Comparison of ENCODE assay signal across 13 cellular contexts in genomic region chr19:8460516-8461298, GRCh38. TPM values are rescaled to one million over a fixed set of nuclear protein-coding genes. Genes with fewer than 3 reads are reported as not detected.
DNase-seq lines count a peak whose midpoint lies in the region; ATAC-seq and TF ChIP-seq lines count a peak whose summit lies in the region.
"Had no signal": no experiment of that assay in that cellular context is flagged by ENCODE, and none has a peak within 500 bp of the region (broad histone marks: within the 10 kb centered on the region; RNA-seq: fewer than 3 reads in every experiment).

No MANE protein-coding gene starts in this region.

- no peaks in the 10 kb centered on the region for H3K27me3 ChIP-seq in lower lobe of right lung (ENCODE audit: low read depth)
- no peaks in the 10 kb centered on the region for H3K27me3 ChIP-seq in thoracic aorta (replicated peaks; ENCODE audit: insufficient read depth)

- H3K4me1 Mint-ChIP-seq in activated T-cell treated with anti-CD3 and anti-CD28 coated beads, Interleukin-2, amount 50 U/mL, for 72 hours (ENCODE audit: low read depth) = peaks cover 46% of the 10 kb centered on the region
- peaks cover 69% of the 10 kb centered on the region for H3K4me1 Mint-ChIP-seq in activated CD4-positive, alpha-beta memory T cell treated with anti-CD3 and anti-CD28 coated beads for 36 hours (ENCODE audit: low read depth)

- no peak for TF ChIP-seq CTCF in lower lobe of right lung (IDR thresholded peaks at IDR 0.05)
- no peak for TF ChIP-seq CTCF in thoracic aorta (IDR thresholded peaks at IDR 0.05)

- no peak for ATAC-seq in activated T-cell treated with anti-CD3 and anti-CD28 coated beads, Interleukin-2, amount 50 U/mL, for 72 hours (replicated peaks in 1 of 2)
- ATAC-seq in lower lobe of right lung = no peak
- no peak for ATAC-seq in thoracic aorta (ENCODE audit: insufficient number of reproducible peaks, low FRiP score, low read depth)
- ATAC-seq in GM18873 (IDR thresholded peaks at IDR 0.05; ENCODE audit: low FRiP score, unreplicated experiment) = no peak

- CTCF ChIA-PET in activated CD4-positive, alpha-beta memory T cell treated with anti-CD3 and anti-CD28 coated beads for 36 hours (lab: Charles Lee) = interaction anchor here (0.7 to 1.6 kb wide), 3 partner anchors 26 to 107 kb away, joined by 3 to 4 read pairs (median 4); no protein-coding TSS in a partner anchor

- intact Hi-C loops in activated CD4-positive, alpha-beta memory T cell treated with anti-CD3 and anti-CD28 coated beads for 36 hours (cut with micrococcal nuclease) = no loop called here
- intact Hi-C loops in lower lobe of right lung (cut with DNase I) = no loop called here

- peak overlapping the region; percentile 7 for H3K4me3 ChIP-seq in lower lobe of right lung
- peak overlapping the region; percentile 29 for H3K4me3 ChIP-seq in thoracic aorta

- no peaks in the 10 kb centered on the region for H3K9me3 ChIP-seq in lower lobe of right lung
- no peaks in the 10 kb centered on the region for H3K9me3 ChIP-seq in thoracic aorta

- H3K4me1 ChIP-seq in lower lobe of right lung = peaks cover 77% of the 10 kb centered on the region
- peaks cover 29 to 64% of the 10 kb centered on the region in 2 donors for H3K4me1 ChIP-seq in thoracic aorta (ENCODE audit: control insufficient read depth in 1 of 2, low read depth in 2 of 2)

- peak overlapping the region in 1 of 2 donors; percentile 24 for H3K4me3 Mint-ChIP-seq in activated T-cell treated with anti-CD3 and anti-CD28 coated beads, Interleukin-2, amount 50 U/mL, for 72 hours
- no peak overlapping the region for H3K4me3 Mint-ChIP-seq in activated CD4-positive, alpha-beta memory T cell treated with anti-CD3 and anti-CD28 coated beads for 36 hours

- H3K9me3 Mint-ChIP-seq in activated T-cell treated with anti-CD3 and anti-CD28 coated beads, Interleukin-2, amount 50 U/mL, for 72 hours = no peaks in the 10 kb centered on the region
- no peaks in the 10 kb centered on the region for H3K9me3 Mint-ChIP-seq in activated CD4-positive, alpha-beta memory T cell treated with anti-CD3 and anti-CD28 coated beads for 36 hours
- H3K9me3 Mint-ChIP-seq: immature natural killer cell had no signal

- H3K36me3 Mint-ChIP-seq in activated T-cell treated with anti-CD3 and anti-CD28 coated beads, Interleukin-2, amount 50 U/mL, for 72 hours (ENCODE audit: insufficient read depth in 2 of 2) = peaks cover 14 to 33% of the 10 kb centered on the region in 2 donors
- H3K36me3 Mint-ChIP-seq in activated CD4-positive, alpha-beta memory T cell treated with anti-CD3 and anti-CD28 coated beads for 36 hours = peaks cover 52% of the 10 kb centered on the region

- H3K36me3 ChIP-seq in lower lobe of right lung (peaks cover 63% of the 10 kb centered on the region), thoracic aorta (peaks cover 31% of the 10 kb centered on the region)

- peak overlapping the region; percentile 22 for H3K27ac ChIP-seq in lower lobe of right lung
- H3K27ac ChIP-seq in thoracic aorta = peak overlapping the region; percentile 60 to 63

- H3K27ac Mint-ChIP-seq in activated T-cell treated with anti-CD3 and anti-CD28 coated beads, Interleukin-2, amount 50 U/mL, for 72 hours = peak overlapping the region; percentile 13
- H3K27ac Mint-ChIP-seq in activated CD4-positive, alpha-beta memory T cell treated with anti-CD3 and anti-CD28 coated beads for 36 hours = peak overlapping the region; percentile 72
- H3K27ac Mint-ChIP-seq: activated naive CD8-positive, alpha-beta T cell had no signal

- POLR2A ChIA-PET in activated CD4-positive, alpha-beta memory T cell treated with anti-CD3 and anti-CD28 coated beads for 36 hours (lab: Charles Lee) = no interaction called here

- DNase-seq in activated T-cell treated with anti-CD3 and anti-CD28 coated beads, Interleukin-2, amount 50 U/mL, for 72 hours = no peak
- DNase-seq in activated T-cell treated with anti-CD3 and anti-CD28 coated beads for 4 hours (no peak), lower lobe of right lung (no peak), thoracic aorta (ENCODE audit: low spot score) (no peak), NAMALWA (ENCODE audit: low spot score) (no peak), superior temporal gyrus (ENCODE audit: extremely low spot score) (no peak)
- DNase-seq in activated CD4-positive, alpha-beta memory T cell treated with anti-CD3 and anti-CD28 coated beads for 36 hours = no peak
- DNase-seq: activated CD4-positive, CD25-positive, alpha-beta regulatory T cell treated with anti-CD3 and anti-CD28 coated beads, Interleukin-2, amount 50 U/mL, for 72 hours; immature natural killer cell; NCI-H2227 treated with DMSO at 0.1 percent for 48 hours had no signal

- H3K27me3 Mint-ChIP-seq in activated T-cell treated with anti-CD3 and anti-CD28 coated beads, Interleukin-2, amount 50 U/mL, for 72 hours (ENCODE audit: low read depth) = no peaks in the 10 kb centered on the region
- no peaks in the 10 kb centered on the region for H3K27me3 Mint-ChIP-seq in activated CD4-positive, alpha-beta memory T cell treated with anti-CD3 and anti-CD28 coated beads for 36 hours
- H3K27me3 Mint-ChIP-seq: activated naive CD8-positive, alpha-beta T cell had no signal

RNA-seq across cellular contexts. Expression of gene HNRNPM, which starts 15.9 kb away (rescaled TPM):
- 100 to 1,000 TPM; 168 to 183 TPM for total RNA-seq in activated T-cell treated with anti-CD3 and anti-CD28 coated beads, Interleukin-2, amount 50 U/mL, for 72 hours
- 100 to 1,000 TPM; 237 to 238 TPM for total RNA-seq in activated CD4-positive, alpha-beta memory T cell treated with anti-CD3 and anti-CD28 coated beads for 36 hours
- total RNA-seq in lower lobe of right lung (152 TPM), thoracic aorta (100 to 1,000 TPM; 117 to 155 TPM)

RNA-seq across cellular contexts. Expression of gene PRAM1, which starts 41.7 kb away (rescaled TPM):
- 1 to 10 TPM; 1.3 to 1.9 TPM for total RNA-seq in activated T-cell treated with anti-CD3 and anti-CD28 coated beads, Interleukin-2, amount 50 U/mL, for 72 hours
- total RNA-seq in activated CD4-positive, alpha-beta memory T cell treated with anti-CD3 and anti-CD28 coated beads for 36 hours = under 1 TPM; 0.73 to 1.00 TPM
- total RNA-seq in lower lobe of right lung (52.2 TPM), thoracic aorta (1 to 10 TPM in 1 of 2 donors, under 1 TPM in 1; 0.28 to 1.2 TPM)
- total RNA-seq: M059J had no signal

RNA-seq across cellular contexts. Expression of gene MARCHF2, which starts 47.6 kb away (rescaled TPM):
- 10 to 100 TPM; 12.1 to 13.0 TPM for total RNA-seq in activated T-cell treated with anti-CD3 and anti-CD28 coated beads, Interleukin-2, amount 50 U/mL, for 72 hours
- total RNA-seq in activated CD4-positive, alpha-beta memory T cell treated with anti-CD3 and anti-CD28 coated beads for 36 hours = 10 to 100 TPM; 14.5 to 16.0 TPM
- 60.1 TPM for total RNA-seq in lower lobe of right lung
- 100 to 1,000 TPM; 165 to 294 TPM for total RNA-seq in thoracic aorta

RNA-seq across cellular contexts. Expression of gene ZNF414, which starts 53.3 kb away (rescaled TPM):
- 10 to 100 TPM; 25.7 to 29.9 TPM for total RNA-seq in activated T-cell treated with anti-CD3 and anti-CD28 coated beads, Interleukin-2, amount 50 U/mL, for 72 hours
- 10 to 100 TPM; 19.7 to 24.6 TPM for total RNA-seq in activated CD4-positive, alpha-beta memory T cell treated with anti-CD3 and anti-CD28 coated beads for 36 hours
- 21.6 TPM for total RNA-seq in lower lobe of right lung
- total RNA-seq in thoracic aorta = 10 to 100 TPM in 1 of 2 donors, 1 to 10 TPM in 1; 6.5 to 10.6 TPM

Comparison
In these comparisons a context has a peak if more than half of its experiments do, and no peak if none do; other contexts are left out.
1. RNA of gene PRAM1, which starts 41.7 kb away (total RNA-seq): 52.2 TPM in lower lobe of right lung (single experiment); 1.3 to 1.9 TPM in activated T-cell treated with anti-CD3 and anti-CD28 coated beads, Interleukin-2, amount 50 U/mL, for 72 hours, 0.28 to 1.2 TPM in thoracic aorta and 0.73 to 1.00 TPM in activated CD4-positive, alpha-beta memory T cell treated with anti-CD3 and anti-CD28 coated beads for 36 hours; every median in the first group is over 10 times any median in the second.